Comparison of ENCODE assay signal across 27 cellular contexts in genomic region chr15:54594115-54594514, GRCh38.
DNase-seq lines count a peak whose midpoint lies in the region; ATAC-seq and TF ChIP-seq lines count a peak whose summit lies in the region.
"Had no signal": no experiment of that assay in that cellular context is flagged by ENCODE, and none has a peak within 500 bp of the region (broad histone marks: within the 10 kb centered on the region; RNA-seq: fewer than 3 reads in every experiment).

No MANE protein-coding gene starts in this region.

- H3K18ac ChIP-seq in mesendoderm (ENCODE audit: low read length), result no peak overlapping the region

- no peak overlapping the region for H3K27ac ChIP-seq in GM23338 (ENCODE audit: low read depth)
- no peak overlapping the region for H3K27ac ChIP-seq in OCI-LY3 (ENCODE audit: low read length)
- no peak overlapping the region for H3K27ac ChIP-seq in mesendoderm (ENCODE audit: low read depth, low read length)
- no peak overlapping the region for H3K27ac ChIP-seq in lower lobe of right lung
- H3K27ac ChIP-seq: left ventricle myocardium inferior, sigmoid colon, thoracic aorta, uterus had no signal

- H3K4me2 ChIP-seq in GM23338 (no peak overlapping the region), OCI-LY3 (ENCODE audit: low read length) (no peak overlapping the region), mesendoderm (ENCODE audit: low read length) (no peak overlapping the region)

- H2BK5ac ChIP-seq in mesendoderm (ENCODE audit: low read length), result no peak overlapping the region

- no peak overlapping the region for H3K4me3 Mint-ChIP-seq in GM23338
- H3K4me3 Mint-ChIP-seq: activated T-helper 1 cell treated with anti-CD3 and anti-CD28 coated beads, Interleukin-12 subunit alpha, Interleukin-12 subunit beta, Interleukin-2, Interleukin-4 antibody, amounts not matched to agents 30 ng/mL and 10 ng/mL and 1 ng/mL, durations not matched to agents 14 hours and 24 hours and 36 hours; naive B cell; T-helper 1 cell treated with Interleukin-12 subunit alpha and Interleukin-12 subunit beta and Interleukin-4 antibody, amounts not matched to agents 30 μg/mL and 1 μg/mL, for 36 hours had no signal

- H3K4me1 ChIP-seq in GM23338 (ENCODE audit: insufficient read depth) (no peaks in the 10 kb centered on the region), OCI-LY3 (ENCODE audit: low read length) (no peaks in the 10 kb centered on the region), mesendoderm (ENCODE audit: control insufficient read depth, low read depth, low read length) (no peaks in the 10 kb centered on the region), lower lobe of right lung (no peaks in the 10 kb centered on the region)
- H3K4me1 ChIP-seq: left ventricle myocardium inferior, sigmoid colon, uterus had no signal

- H4K8ac ChIP-seq in mesendoderm (ENCODE audit: low read depth, low read length), result no peak overlapping the region

- H3K9me3 Mint-ChIP-seq in GM23338, result peaks cover 70% of the 10 kb centered on the region
- H3K9me3 Mint-ChIP-seq: activated T-helper 1 cell treated with anti-CD3 and anti-CD28 coated beads, Interleukin-12 subunit alpha, Interleukin-12 subunit beta, Interleukin-2, Interleukin-4 antibody, amounts not matched to agents 30 ng/mL and 10 ng/mL and 1 ng/mL, durations not matched to agents 14 hours and 24 hours and 36 hours; T-helper 1 cell treated with Interleukin-12 subunit alpha and Interleukin-12 subunit beta and Interleukin-4 antibody, amounts not matched to agents 30 μg/mL and 1 μg/mL, for 36 hours had no signal

- H3K27me3 ChIP-seq in GM23338 (ENCODE audit: insufficient read depth) (no peaks in the 10 kb centered on the region), OCI-LY3 (ENCODE audit: low read depth, low read length) (no peaks in the 10 kb centered on the region), mesendoderm (ENCODE audit: insufficient read depth, low read length, poor library complexity) (no peaks in the 10 kb centered on the region), lower lobe of right lung (ENCODE audit: low read depth) (no peaks in the 10 kb centered on the region)
- H3K27me3 ChIP-seq: sigmoid colon, uterus had no signal

- H2AFZ ChIP-seq in GM23338, result no peak overlapping the region
- no peak overlapping the region for H2AFZ ChIP-seq in OCI-LY3 (ENCODE audit: low read depth, low read length)

- ATAC-seq in GM23338 (no peak), lower lobe of right lung (no peak)

- H3K27ac Mint-ChIP-seq in GM23338, result no peak overlapping the region
- H3K27ac Mint-ChIP-seq: activated T-helper 1 cell treated with anti-CD3 and anti-CD28 coated beads, Interleukin-12 subunit alpha, Interleukin-12 subunit beta, Interleukin-2, Interleukin-4 antibody, amounts not matched to agents 30 ng/mL and 10 ng/mL and 1 ng/mL, durations not matched to agents 14 hours and 24 hours and 36 hours; naive B cell; T-helper 1 cell treated with Interleukin-12 subunit alpha and Interleukin-12 subunit beta and Interleukin-4 antibody, amounts not matched to agents 30 μg/mL and 1 μg/mL, for 36 hours had no signal

- TF ChIP-seq CTCF in GM23338 (conservative IDR thresholded peaks at IDR 0.05; ENCODE audit: low read depth in 2 of 2) (peak; percentile 20 to 27; a peak in 3 of 4 replicates), OCI-LY3 (IDR thresholded peaks at IDR 0.05; ENCODE audit: low read depth, low read length) (peak; percentile 16; the same call in 1 of the 2 replicates), lower lobe of right lung (IDR thresholded peaks at IDR 0.05) (no peak)

- no peaks in the 10 kb centered on the region for H3K9me2 ChIP-seq in GM23338 (ENCODE audit: insufficient read depth)

- peaks cover 5% of the 10 kb centered on the region for H3K36me3 Mint-ChIP-seq in GM23338 (ENCODE audit: low read depth)
- H3K36me3 Mint-ChIP-seq: naive B cell had no signal

- no peak overlapping the region for H3K4me3 ChIP-seq in GM23338
- H3K4me3 ChIP-seq in OCI-LY3 (ENCODE audit: low read length), result no peak overlapping the region
- H3K4me3 ChIP-seq in mesendoderm (ENCODE audit: low read length), result no peak overlapping the region
- H3K4me3 ChIP-seq in lower lobe of right lung, result no peak overlapping the region
- H3K4me3 ChIP-seq: left ventricle myocardium inferior, sigmoid colon, thoracic aorta, uterus had no signal

- no peaks in the 10 kb centered on the region for H3F3A ChIP-seq in GM23338 (replicated peaks; ENCODE audit: low read depth)

- H2BK15ac ChIP-seq in mesendoderm (replicated peaks; ENCODE audit: low read depth), result no peak overlapping the region

- H3K9ac ChIP-seq in OCI-LY3 (ENCODE audit: low read length), result no peak overlapping the region
- no peak overlapping the region for H3K9ac ChIP-seq in mesendoderm (ENCODE audit: low read length)

- H3K56ac ChIP-seq in mesendoderm (ENCODE audit: low read length), result no peak overlapping the region

- intact Hi-C loops in lower lobe of right lung (cut with DNase I), result no loop called here

- H3K23ac ChIP-seq in mesendoderm (ENCODE audit: low read length), result no peak overlapping the region

- no peaks in the 10 kb centered on the region for H3K36me3 ChIP-seq in GM23338 (ENCODE audit: insufficient read depth)
- no peaks in the 10 kb centered on the region for H3K36me3 ChIP-seq in OCI-LY3 (replicated peaks; ENCODE audit: low read depth, low read length)
- no peaks in the 10 kb centered on the region for H3K36me3 ChIP-seq in mesendoderm (ENCODE audit: control insufficient read depth, insufficient read depth, low read length)
- no peaks in the 10 kb centered on the region for H3K36me3 ChIP-seq in lower lobe of right lung
- H3K36me3 ChIP-seq: left ventricle myocardium inferior, sigmoid colon, thoracic aorta, uterus had no signal

- H3K9me3 ChIP-seq in OCI-LY3 (ENCODE audit: insufficient read depth, low read length), result no peaks in the 10 kb centered on the region
- H3K9me3 ChIP-seq in lower lobe of right lung, result peaks cover 5% of the 10 kb centered on the region
- H3K9me3 ChIP-seq: uterus had no signal

- no peaks in the 10 kb centered on the region for H3K79me2 ChIP-seq in GM23338 (replicated peaks; ENCODE audit: insufficient read depth)
- no peaks in the 10 kb centered on the region for H3K79me2 ChIP-seq in OCI-LY3 (ENCODE audit: low read length)
- no peaks in the 10 kb centered on the region for H3K79me2 ChIP-seq in mesendoderm (ENCODE audit: control insufficient read depth, insufficient read depth, low read length)

- no peaks in the 10 kb centered on the region for H3K4me1 Mint-ChIP-seq in GM23338
- H3K4me1 Mint-ChIP-seq: naive B cell had no signal

- H4K5ac ChIP-seq in mesendoderm (ENCODE audit: low read length), result no peak overlapping the region

- WGBS in mesendoderm (ENCODE audit: extremely low coverage, insufficient coverage, low lambda C conversion rate), result no CpG with 5 or more reads among the region's 4 CpGs

- H3K4ac ChIP-seq in mesendoderm (ENCODE audit: low read depth, low read length), result no peak overlapping the region

- H2AK5ac ChIP-seq in mesendoderm (ENCODE audit: low read length), result no peak overlapping the region

- no peaks in the 10 kb centered on the region for H4K20me1 ChIP-seq in GM23338 (replicated peaks; ENCODE audit: insufficient read depth)
- no peaks in the 10 kb centered on the region for H4K20me1 ChIP-seq in OCI-LY3 (ENCODE audit: insufficient read depth, low read length)

- DNase-seq in stimulated activated CD4-positive, alpha-beta T cell treated with anti-CD3 and anti-CD28 coated beads, Interleukin-15, amount 100 ng/mL, for 24 hours, result peak; percentile 4
- DNase-seq in stimulated activated CD4-positive, alpha-beta T cell treated with anti-CD3 and anti-CD28 coated beads, Interleukin-4, amount 100 ng/mL, for 24 hours, result no peak
- DNase-seq in GM23338 (ENCODE audit: low spot score) (no peak), mesendoderm (peak; percentile 12), NCI-H1048 (lab: John Stamatoyannopoulos, UW) (no peak), NCI-H2227 treated with DMSO at 0.1 percent for 48 hours (lab: John Stamatoyannopoulos, UW) (no peak), lower lobe of right lung (no peak)
- DNase-seq: activated naive CD4-positive, alpha-beta T cell treated with anti-CD3 and anti-CD28 coated beads, Interleukin-2, amount 50 U/mL, for 16 hours; amygdala; HCEC 1CT; islet precursor cell; Kasumi-1; left ventricle myocardium inferior; naive B cell; NCI-H1092; NCI-H187 treated with DMSO at 0.1 percent for 48 hours; NCI-H2171 treated with DMSO at 0.1 percent for 48 hours; NCI-H524 treated with DMSO at 0.1 percent for 48 hours; RPMI8226; sigmoid colon; stimulated activated naive CD4-positive, alpha-beta T cell; uterus had no signal

- H2BK120ac ChIP-seq in mesendoderm (ENCODE audit: low read depth, low read length), result no peak overlapping the region

- no peaks in the 10 kb centered on the region for H3K79me1 ChIP-seq in mesendoderm (ENCODE audit: low read length)

- no peaks in the 10 kb centered on the region for H3K27me3 Mint-ChIP-seq in GM23338 (ENCODE audit: insufficient read depth, low read depth, poor library complexity)
- H3K27me3 Mint-ChIP-seq: naive B cell, progenitor cell of endocrine pancreas had no signal

TF ChIP-seq in GM23338, 12 proteins besides CTCF, POLR2A, EP300 and RAD21 (continues in another document):
- TF ChIP-seq NANOG (IDR thresholded peaks at IDR 0.05; ENCODE audit: borderline replicate concordance), result no peak
- TF ChIP-seq POLR2AphosphoS5 (IDR thresholded peaks at IDR 0.05; ENCODE audit: low read depth), result no peak
- TF ChIP-seq ZNF331 (CRISPR knock-in tag; IDR thresholded peaks at IDR 0.05; ENCODE audit: low read depth), result no peak
- TF ChIP-seq CREB1 (CRISPR knock-in tag; IDR thresholded peaks at IDR 0.05; ENCODE audit: low read depth), result no peak

Comparison
In these comparisons a context has a peak if more than half of its experiments do, and no peak if none do; other contexts are left out.
1. DNase-seq: peak in stimulated activated CD4-positive, alpha-beta T cell treated with anti-CD3 and anti-CD28 coated beads, Interleukin-15, amount 100 ng/mL, for 24 hours (single experiment) and mesendoderm (single experiment); none in stimulated activated CD4-positive, alpha-beta T cell treated with anti-CD3 and anti-CD28 coated beads, Interleukin-4, amount 100 ng/mL, for 24 hours (single experiment), GM23338 (single experiment), NCI-H1048 (single experiment), NCI-H2227 treated with DMSO at 0.1 percent for 48 hours (single experiment) and lower lobe of right lung (single experiment).